In genomic region chr2:171416009-171416926, GRCh38 we compare ENCODE assay signal across 8 cellular contexts. TPM values are rescaled to one million over a fixed set of nuclear protein-coding genes. Genes with fewer than 3 reads are reported as not detected.
DNase-seq lines count a peak whose midpoint lies in the region; TF ChIP-seq lines count a peak whose summit lies in the region.

No MANE protein-coding gene starts in this region.

- H3K9me3 ChIP-seq in HAP-1 (no peaks in the 10 kb centered on the region), testis (no peaks in the 10 kb centered on the region)

- no peak overlapping the region for H3K4me3 ChIP-seq in HAP-1
- H3K4me3 ChIP-seq in foreskin fibroblast (ENCODE audit: low read depth in 1 of 2, low read length in 2 of 2): no peak overlapping the region
- no peak overlapping the region for H3K4me3 ChIP-seq in testis

- DNase-seq in GM03348 (ENCODE audit: low spot score) (peak; percentile 88), HAP-1 (ENCODE audit: low spot score in 2 of 2) (peak; percentile 77 to 90), M059J (ENCODE audit: low read depth) (peak; percentile 92), SHP77 (lab: John Stamatoyannopoulos, UW) (peak; percentile 57 to 58), foreskin fibroblast (peak; percentile 94 to 98), occipital lobe (lab: John Stamatoyannopoulos, UW) (peak; percentile 81), testis (peak; percentile 96)
- DNase-seq in activated effector memory CD4-positive, alpha-beta T cell treated with Interleukin-2 at 50 U/mL for 16 hours: peak; percentile 63

- peak; percentile 94 for TF ChIP-seq CTCF in foreskin fibroblast (IDR thresholded peaks at IDR 0.05; ENCODE audit: low read depth, low read length)
- TF ChIP-seq CTCF in testis (IDR thresholded peaks at IDR 0.05): peak; percentile 72 to 88 (median 78)

- H3K36me3 ChIP-seq in HAP-1 (replicated peaks) (no peaks in the 10 kb centered on the region), testis (ENCODE audit: low read depth, missing control alignments) (no peaks in the 10 kb centered on the region)

- TF ChIP-seq POLR2A in testis (IDR thresholded peaks at IDR 0.05): no peak

- no peak overlapping the region for H3K27ac ChIP-seq in testis

- H3K4me1 ChIP-seq in HAP-1: peaks cover 3% of the 10 kb centered on the region
- H3K4me1 ChIP-seq in testis: no peaks in the 10 kb centered on the region

- WGBS in testis, 2 donors: 40 to 46% methylated on average over 7 of the region's 7 CpGs

- no peaks in the 10 kb centered on the region for H3K27me3 ChIP-seq in HAP-1 (ENCODE audit: low read depth)
- no peaks in the 10 kb centered on the region for H3K27me3 ChIP-seq in testis

- in situ Hi-C loops in HAP-1 (cut with MboI; ENCODE audit: low sequenced_read_pairs): loop anchor here (5.0 to 25.0 kb wide), 2 partner anchors 254 to 444 kb away; partner anchors contain the start of gene TLK1

- intact Hi-C loops in testis (cut with DNase I; ENCODE audit: low total_unique reads): no loop called here

RNA-seq across cellular contexts. Expression of gene METTL8, which starts 17.5 kb away (rescaled TPM):
- total RNA-seq in M059J (2014; rRNA removed; shearing (Covaris generic)): 8.1 and 16.6 TPM in 2 replicates
- total RNA-seq in occipital lobe: 25.3 TPM
- 10 to 100 TPM; 24.3 to 34.3 TPM for total RNA-seq in testis
- 21.7 TPM for polyA plus RNA-seq in testis (ENCODE audit: insufficient read depth, low read depth, low replicate concordance)

RNA-seq across cellular contexts. Expression of gene DCAF17, which starts 17.8 kb away (rescaled TPM):
- 10.7 and 13.0 TPM in 2 replicates for total RNA-seq in M059J (2014; rRNA removed; shearing (Covaris generic))
- total RNA-seq in occipital lobe (88.4 TPM), testis (10 to 100 TPM; 24.4 to 29.2 TPM)
- 15.7 TPM for polyA plus RNA-seq in testis (ENCODE audit: insufficient read depth, low read depth, low replicate concordance)
